Comparison of ENCODE assay signal across 6 cellular contexts in the genomic region with DNA sequence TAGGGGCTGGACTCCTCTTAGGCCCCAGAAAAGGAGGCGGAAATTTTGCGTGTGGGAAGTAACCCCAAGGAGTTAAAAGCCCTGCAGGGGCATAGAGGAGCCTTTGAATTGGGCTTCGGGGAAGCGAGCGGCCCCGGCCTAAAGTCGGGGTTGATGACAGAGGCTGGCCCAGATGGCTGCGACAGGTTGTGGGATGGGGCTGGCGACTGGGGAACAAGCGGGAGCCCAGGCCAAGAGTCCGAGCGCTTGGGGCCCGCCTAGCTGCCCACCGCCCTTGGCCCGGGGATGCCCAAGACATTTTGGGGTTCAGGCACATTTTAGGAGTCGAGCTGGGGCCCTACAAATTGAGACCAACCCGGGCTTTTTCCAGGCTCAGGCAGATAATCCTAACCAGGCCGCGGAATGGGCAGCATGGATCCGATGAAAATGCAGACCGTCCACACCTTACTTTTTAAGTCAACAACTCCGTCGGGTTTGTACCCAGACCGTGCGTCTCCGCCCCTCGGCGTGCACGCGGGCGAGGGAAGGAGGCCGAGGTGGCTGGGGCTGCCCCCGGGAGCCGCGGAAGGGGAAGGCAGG. TPM values are rescaled to one million over a fixed set of nuclear protein-coding genes. Genes with fewer than 3 reads are reported as not detected.
A peak's percentile ranks its signal among the peaks of the same experiment; 100 is the strongest.
DNase-seq lines count a peak whose midpoint lies in the region; TF ChIP-seq lines count a peak whose summit lies in the region.

No MANE protein-coding gene starts in this region.

- H3K79me1 ChIP-seq in neuronal stem cell (ENCODE audit: low read depth, low read length): peaks cover 6% of the 10 kb centered on the region

- no peaks in the 10 kb centered on the region; the same call in 1 of the 2 replicates for H3K27me3 Mint-ChIP-seq in HFFc6 (ENCODE audit: insufficient read depth)

- H3K36me3 Mint-ChIP-seq in HFFc6 (ENCODE audit: low read depth): no peaks in the 10 kb centered on the region

- WGBS in neuronal stem cell (ENCODE audit: extremely low coverage in 2 of 2, insufficient read length in 2 of 2, insufficient replicate concordance in 1 of 2), 2 donors: no CpG with 5 or more reads among the region's 35 CpGs

- no peak overlapping the region for H2BK120ac ChIP-seq in neuronal stem cell (ENCODE audit: low read depth, low read length)

- peaks cover 47% of the 10 kb centered on the region for H3K4me1 Mint-ChIP-seq in HFFc6 (ENCODE audit: low read depth)

- peak overlapping the region; percentile 62 for H2AK5ac ChIP-seq in neuronal stem cell (ENCODE audit: low read depth, low read length)

- intact Hi-C loops in posterior vena cava (cut with DNase I): no loop called here

- H3K9me3 Mint-ChIP-seq in HFFc6: no peaks in the 10 kb centered on the region

- peak overlapping the region; percentile 96 for H3K18ac ChIP-seq in neuronal stem cell (ENCODE audit: low read length)

- H2BK5ac ChIP-seq in neuronal stem cell (ENCODE audit: low read length): peak overlapping the region; percentile 56

- no peak overlapping the region for H3K4ac ChIP-seq in neuronal stem cell (ENCODE audit: low read length)

- no peak overlapping the region for H3K27ac Mint-ChIP-seq in HFFc6

- H3K36me3 ChIP-seq in neuronal stem cell (replicated peaks in 1 of 2; ENCODE audit: control insufficient read depth in 2 of 2, insufficient read depth in 2 of 2, low read length in 2 of 2): no peaks in the 10 kb centered on the region

- H4K8ac ChIP-seq in neuronal stem cell (ENCODE audit: low read depth, low read length): no peak overlapping the region

- DNase-seq in HFFc6 (no peak), caudate nucleus (lab: John Stamatoyannopoulos, UW) (peak in 7 of 61 donors; percentile 38 to 64 (median 53)), neuronal stem cell (ENCODE audit: low spot score) (peak; percentile 43), posterior vena cava (ENCODE audit: low spot score) (no peak), EL (no peak), activated gamma-delta T cell (lab: John Stamatoyannopoulos, UW) (no peak)

- peaks cover 0 to 2% of the 10 kb centered on the region in 2 donors for H3K9me3 ChIP-seq in neuronal stem cell (replicated peaks in 1 of 2; ENCODE audit: control insufficient read depth in 2 of 2, insufficient read depth in 1 of 2, low read depth in 1 of 2, low read length in 2 of 2)

- H2BK12ac ChIP-seq in neuronal stem cell (ENCODE audit: low read length): no peak overlapping the region

- H2AFZ ChIP-seq in neuronal stem cell (ENCODE audit: low read length): peak overlapping the region; percentile 96

- H3K14ac ChIP-seq in neuronal stem cell (ENCODE audit: low read length): no peak overlapping the region

- peak overlapping the region; percentile 81 for H3K23ac ChIP-seq in neuronal stem cell (ENCODE audit: low read depth, low read length, poor library complexity)

- H3K4me3 Mint-ChIP-seq in HFFc6: peak overlapping the region; percentile 95

- peak overlapping the region; percentile 95 for H3K4me2 ChIP-seq in neuronal stem cell (ENCODE audit: insufficient read depth, low read length, poor library complexity, severe bottlenecking)

- H3K4me3 ChIP-seq in neuronal stem cell (ENCODE audit: low read length in 2 of 2): peak overlapping the region; percentile 59 to 78

- H3K9ac ChIP-seq in neuronal stem cell (ENCODE audit: low read depth, low read length, poor library complexity): peak overlapping the region; percentile 90

- H3K27ac ChIP-seq in caudate nucleus (ENCODE audit: low read depth, low read length) (peak overlapping the region; percentile 96), neuronal stem cell (replicated peaks; ENCODE audit: low read length) (peak overlapping the region; percentile 94)

- no peak for TF ChIP-seq CTCF in HFFc6 (IDR thresholded peaks at IDR 0.05)

- peak overlapping the region; percentile 96 for H2BK15ac ChIP-seq in neuronal stem cell (ENCODE audit: low read length)

- H3K4me1 ChIP-seq in neuronal stem cell (ENCODE audit: control insufficient read depth in 2 of 2, insufficient read depth in 1 of 2, low read depth in 1 of 2, low read length in 2 of 2): peaks cover 17 to 19% of the 10 kb centered on the region in 2 donors

- peaks cover 0 to 15% (median 0%) of the 10 kb centered on the region in 3 experiments for H3K27me3 ChIP-seq in neuronal stem cell (ENCODE audit: control insufficient read depth in 3 of 3, insufficient read depth in 3 of 3, low read depth in 1 of 3, low read length in 3 of 3)

- H4K91ac ChIP-seq in neuronal stem cell (ENCODE audit: low read depth, low read length, poor library complexity): no peak overlapping the region

RNA-seq across cellular contexts. Expression of a gene that starts 0.5 kb away (rescaled TPM):
- 10 to 100 TPM; 12.7 to 14.8 (median 13.6) TPM for total RNA-seq in HFFc6 (2021; fragmentation: NEBNext Ultra II Directional; extraction: Animal tissue kit (Norgen Biotek cat#: 25700))
- polyA plus RNA-seq in neuronal stem cell (2013, experiment 1 of 2): 20.6 TPM
- 20.1 TPM for polyA plus RNA-seq in neuronal stem cell (2013, experiment 2 of 2)
- 10 to 100 TPM; 10.6 to 16.8 TPM for total RNA-seq in posterior vena cava

RNA-seq across cellular contexts. Expression of a gene that starts 13.7 kb away (rescaled TPM):
- total RNA-seq in HFFc6 (2021; fragmentation: NEBNext Ultra II Directional; extraction: Animal tissue kit (Norgen Biotek cat#: 25700)): 10 to 100 TPM; 18.4 to 26.9 (median 21.4) TPM
- polyA plus RNA-seq in neuronal stem cell (2013, experiment 1 of 2): 17.7 TPM
- polyA plus RNA-seq in neuronal stem cell (2013, experiment 2 of 2): 17.8 TPM
- 10 to 100 TPM; 20.5 TPM for total RNA-seq in posterior vena cava

RNA-seq across cellular contexts. Expression of a gene that starts 17.0 kb away (rescaled TPM):
- total RNA-seq in HFFc6 (2021; fragmentation: NEBNext Ultra II Directional; extraction: Animal tissue kit (Norgen Biotek cat#: 25700)): 10 to 100 TPM; 51.0 to 73.1 (median 56.7) TPM
- 148 TPM for polyA plus RNA-seq in neuronal stem cell (2013, experiment 1 of 2)
- 146 TPM for polyA plus RNA-seq in neuronal stem cell (2013, experiment 2 of 2)
- 10 to 100 TPM; 28.2 to 40.5 TPM for total RNA-seq in posterior vena cava

RNA-seq across cellular contexts. Expression of a gene that starts 19.7 kb away (rescaled TPM):
- 10 to 100 TPM; 30.7 to 37.7 (median 33.4) TPM for total RNA-seq in HFFc6 (2021; fragmentation: NEBNext Ultra II Directional; extraction: Animal tissue kit (Norgen Biotek cat#: 25700))
- 53.6 TPM for polyA plus RNA-seq in neuronal stem cell (2013, experiment 1 of 2)
- 50.0 TPM for polyA plus RNA-seq in neuronal stem cell (2013, experiment 2 of 2)
- 1 to 10 TPM; 7.9 to 9.4 TPM for total RNA-seq in posterior vena cava

RNA-seq across cellular contexts. Expression of a gene that starts 19.8 kb away (rescaled TPM):
- total RNA-seq in HFFc6 (2021; fragmentation: NEBNext Ultra II Directional; extraction: Animal tissue kit (Norgen Biotek cat#: 25700)): 1 to 10 TPM in 5 of 6 experiments, under 1 TPM in 1; 0.53 to 2.3 (median 1.4) TPM
- polyA plus RNA-seq in neuronal stem cell (2013, experiment 1 of 2): 9.5 TPM
- 9.0 TPM for polyA plus RNA-seq in neuronal stem cell (2013, experiment 2 of 2)
- 1 to 10 TPM; 2.3 to 2.7 TPM for total RNA-seq in posterior vena cava
